1 cellular context compared by ENCODE assay signal in the genomic region with DNA sequence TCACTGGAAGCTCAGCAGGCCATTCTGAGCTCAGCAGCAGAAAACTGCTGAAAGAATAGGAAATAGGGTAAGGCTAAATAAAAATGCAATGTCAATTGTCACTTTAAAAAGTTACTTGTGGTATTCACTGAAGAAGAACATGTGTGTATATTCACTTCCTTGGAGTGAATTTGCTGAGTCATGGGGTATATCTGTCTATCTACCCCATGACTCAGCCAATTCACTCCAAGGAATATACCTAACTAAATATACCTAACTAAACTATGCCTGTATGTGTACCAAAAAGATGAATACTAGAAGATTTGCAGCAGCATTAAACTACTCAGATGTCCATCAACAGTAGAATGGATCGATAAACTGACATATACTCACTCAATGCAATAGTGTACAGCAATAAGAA.
A peak's percentile ranks its signal among the peaks of the same experiment; 100 is the strongest.
TF ChIP-seq lines count a peak whose summit lies in the region.

No MANE protein-coding gene starts in this region.

TF ChIP-seq in K562, 482 proteins besides CTCF, POLR2A, EP300 and RAD21 (continued from another document and continues in another):
- TF ChIP-seq, protein P1, sequence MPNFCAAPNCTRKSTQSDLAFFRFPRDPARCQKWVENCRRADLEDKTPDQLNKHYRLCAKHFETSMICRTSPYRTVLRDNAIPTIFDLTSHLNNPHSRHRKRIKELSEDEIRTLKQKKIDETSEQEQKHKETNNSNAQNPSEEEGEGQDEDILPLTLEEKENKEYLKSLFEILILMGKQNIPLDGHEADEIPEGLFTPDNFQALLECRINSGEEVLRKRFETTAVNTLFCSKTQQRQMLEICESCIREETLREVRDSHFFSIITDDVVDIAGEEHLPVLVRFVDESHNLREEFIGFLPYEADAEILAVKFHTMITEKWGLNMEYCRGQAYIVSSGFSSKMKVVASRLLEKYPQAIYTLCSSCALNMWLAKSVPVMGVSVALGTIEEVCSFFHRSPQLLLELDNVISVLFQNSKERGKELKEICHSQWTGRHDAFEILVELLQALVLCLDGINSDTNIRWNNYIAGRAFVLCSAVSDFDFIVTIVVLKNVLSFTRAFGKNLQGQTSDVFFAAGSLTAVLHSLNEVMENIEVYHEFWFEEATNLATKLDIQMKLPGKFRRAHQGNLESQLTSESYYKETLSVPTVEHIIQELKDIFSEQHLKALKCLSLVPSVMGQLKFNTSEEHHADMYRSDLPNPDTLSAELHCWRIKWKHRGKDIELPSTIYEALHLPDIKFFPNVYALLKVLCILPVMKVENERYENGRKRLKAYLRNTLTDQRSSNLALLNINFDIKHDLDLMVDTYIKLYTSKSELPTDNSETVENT (CRISPR knock-in tag; IDR thresholded peaks at IDR 0.05), result no peak
- no peak for TF ChIP-seq ERF (CRISPR knock-in tag; IDR thresholded peaks at IDR 0.05)
- no peak for TF ChIP-seq NRF1 (conservative IDR thresholded peaks at IDR 0.05 in 1 of 2, IDR thresholded peaks at IDR 0.05 in 1 of 2)
- TF ChIP-seq PHB2 (IDR thresholded peaks at IDR 0.05; ENCODE audit: low read depth), result no peak
- no peak for TF ChIP-seq RAD51 (IDR thresholded peaks at IDR 0.05; ENCODE audit: borderline replicate concordance, low read depth)
- no peak for TF ChIP-seq ATF4 (CRISPR knock-in tag; IDR thresholded peaks at IDR 0.05)
- TF ChIP-seq, protein P2, sequence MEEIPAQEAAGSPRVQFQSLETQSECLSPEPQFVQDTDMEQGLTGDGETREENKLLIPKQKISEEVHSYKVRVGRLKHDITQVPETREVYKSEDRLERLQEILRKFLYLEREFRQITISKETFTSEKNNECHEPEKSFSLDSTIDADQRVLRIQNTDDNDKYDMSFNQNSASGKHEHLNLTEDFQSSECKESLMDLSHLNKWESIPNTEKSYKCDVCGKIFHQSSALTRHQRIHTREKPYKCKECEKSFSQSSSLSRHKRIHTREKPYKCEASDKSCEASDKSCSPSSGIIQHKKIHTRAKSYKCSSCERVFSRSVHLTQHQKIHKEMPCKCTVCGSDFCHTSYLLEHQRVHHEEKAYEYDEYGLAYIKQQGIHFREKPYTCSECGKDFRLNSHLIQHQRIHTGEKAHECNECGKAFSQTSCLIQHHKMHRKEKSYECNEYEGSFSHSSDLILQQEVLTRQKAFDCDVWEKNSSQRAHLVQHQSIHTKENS (CRISPR knock-in tag; IDR thresholded peaks at IDR 0.05), result no peak
- no peak for TF ChIP-seq MYBL2 (IDR thresholded peaks at IDR 0.05; ENCODE audit: low read depth)
- no peak for TF ChIP-seq MYBL2 (CRISPR knock-in tag; IDR thresholded peaks at IDR 0.05; ENCODE audit: borderline replicate concordance)
- peak; percentile 94 for TF ChIP-seq MAFF (IDR thresholded peaks at IDR 0.05; ENCODE audit: low read length)
- TF ChIP-seq ZC3H8 (IDR thresholded peaks at IDR 0.05), result no peak
- TF ChIP-seq XRCC5 (IDR thresholded peaks at IDR 0.05; ENCODE audit: low read depth, low read length), result no peak
- no peak for TF ChIP-seq ZNF274 (IDR thresholded peaks at IDR 0.05; ENCODE audit: borderline replicate concordance, low read depth, low read length)
- TF ChIP-seq FOSL1 (tag; conservative IDR thresholded peaks at IDR 0.05), result 0 out of 2 replicates have a peak, but pooled peaks have one; percentile 17
- TF ChIP-seq PATZ1 (CRISPR knock-in tag; IDR thresholded peaks at IDR 0.05; ENCODE audit: borderline replicate concordance), result no peak
- no peak for TF ChIP-seq FOXK2 (conservative IDR thresholded peaks at IDR 0.05 in 1 of 2, IDR thresholded peaks at IDR 0.05 in 1 of 2; ENCODE audit: low read depth in 2 of 2)
- TF ChIP-seq CHCHD3 (CRISPR knock-in tag; IDR thresholded peaks at IDR 0.05), result no peak
- TF ChIP-seq, protein P3, sequence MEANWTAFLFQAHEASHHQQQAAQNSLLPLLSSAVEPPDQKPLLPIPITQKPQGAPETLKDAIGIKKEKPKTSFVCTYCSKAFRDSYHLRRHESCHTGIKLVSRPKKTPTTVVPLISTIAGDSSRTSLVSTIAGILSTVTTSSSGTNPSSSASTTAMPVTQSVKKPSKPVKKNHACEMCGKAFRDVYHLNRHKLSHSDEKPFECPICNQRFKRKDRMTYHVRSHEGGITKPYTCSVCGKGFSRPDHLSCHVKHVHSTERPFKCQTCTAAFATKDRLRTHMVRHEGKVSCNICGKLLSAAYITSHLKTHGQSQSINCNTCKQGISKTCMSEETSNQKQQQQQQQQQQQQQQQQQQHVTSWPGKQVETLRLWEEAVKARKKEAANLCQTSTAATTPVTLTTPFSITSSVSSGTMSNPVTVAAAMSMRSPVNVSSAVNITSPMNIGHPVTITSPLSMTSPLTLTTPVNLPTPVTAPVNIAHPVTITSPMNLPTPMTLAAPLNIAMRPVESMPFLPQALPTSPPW (CRISPR knock-in tag; IDR thresholded peaks at IDR 0.05), result no peak
- no peak for TF ChIP-seq ZNF134 (CRISPR knock-in tag; conservative IDR thresholded peaks at IDR 0.05)
- no peak for TF ChIP-seq NR0B1 (IDR thresholded peaks at IDR 0.05; ENCODE audit: partially characterized antibody)
- no peak for TF ChIP-seq ELF2 (CRISPR knock-in tag; IDR thresholded peaks at IDR 0.05)
- TF ChIP-seq ZFPM2 (CRISPR knock-in tag; IDR thresholded peaks at IDR 0.05), result no peak
- TF ChIP-seq CREBBP (IDR thresholded peaks at IDR 0.05; ENCODE audit: low read depth, low read length), result no peak
- no peak for TF ChIP-seq ZNF197 (CRISPR knock-in tag; IDR thresholded peaks at IDR 0.05; ENCODE audit: low read depth)
- TF ChIP-seq RFX7 (CRISPR knock-in tag; IDR thresholded peaks at IDR 0.05), result no peak
- TF ChIP-seq, protein P4, sequence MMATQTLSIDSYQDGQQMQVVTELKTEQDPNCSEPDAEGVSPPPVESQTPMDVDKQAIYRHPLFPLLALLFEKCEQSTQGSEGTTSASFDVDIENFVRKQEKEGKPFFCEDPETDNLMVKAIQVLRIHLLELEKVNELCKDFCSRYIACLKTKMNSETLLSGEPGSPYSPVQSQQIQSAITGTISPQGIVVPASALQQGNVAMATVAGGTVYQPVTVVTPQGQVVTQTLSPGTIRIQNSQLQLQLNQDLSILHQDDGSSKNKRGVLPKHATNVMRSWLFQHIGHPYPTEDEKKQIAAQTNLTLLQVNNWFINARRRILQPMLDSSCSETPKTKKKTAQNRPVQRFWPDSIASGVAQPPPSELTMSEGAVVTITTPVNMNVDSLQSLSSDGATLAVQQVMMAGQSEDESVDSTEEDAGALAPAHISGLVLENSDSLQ (IDR thresholded peaks at IDR 0.05), result 0 out of 2 replicates have a peak, but pooled peaks have one; percentile 10
- TF ChIP-seq TCFL5 (CRISPR knock-in tag; conservative IDR thresholded peaks at IDR 0.05), result no peak
- TF ChIP-seq KDM1A (IDR thresholded peaks at IDR 0.05), result peak in 1 of 2 experiments; percentile 58; a peak in 2 of 4 replicates
- no peak for TF ChIP-seq MED1 (CRISPR knock-in tag; IDR thresholded peaks at IDR 0.05; ENCODE audit: borderline replicate concordance)
- TF ChIP-seq ZBTB11 (CRISPR knock-in tag; IDR thresholded peaks at IDR 0.05), result no peak
- TF ChIP-seq ETS2 (tag; IDR thresholded peaks at IDR 0.05; ENCODE audit: borderline replicate concordance, poor library complexity, severe bottlenecking), result no peak
- TF ChIP-seq ZNF586 (CRISPR knock-in tag; conservative IDR thresholded peaks at IDR 0.05), result no peak
- TF ChIP-seq, protein P5, sequence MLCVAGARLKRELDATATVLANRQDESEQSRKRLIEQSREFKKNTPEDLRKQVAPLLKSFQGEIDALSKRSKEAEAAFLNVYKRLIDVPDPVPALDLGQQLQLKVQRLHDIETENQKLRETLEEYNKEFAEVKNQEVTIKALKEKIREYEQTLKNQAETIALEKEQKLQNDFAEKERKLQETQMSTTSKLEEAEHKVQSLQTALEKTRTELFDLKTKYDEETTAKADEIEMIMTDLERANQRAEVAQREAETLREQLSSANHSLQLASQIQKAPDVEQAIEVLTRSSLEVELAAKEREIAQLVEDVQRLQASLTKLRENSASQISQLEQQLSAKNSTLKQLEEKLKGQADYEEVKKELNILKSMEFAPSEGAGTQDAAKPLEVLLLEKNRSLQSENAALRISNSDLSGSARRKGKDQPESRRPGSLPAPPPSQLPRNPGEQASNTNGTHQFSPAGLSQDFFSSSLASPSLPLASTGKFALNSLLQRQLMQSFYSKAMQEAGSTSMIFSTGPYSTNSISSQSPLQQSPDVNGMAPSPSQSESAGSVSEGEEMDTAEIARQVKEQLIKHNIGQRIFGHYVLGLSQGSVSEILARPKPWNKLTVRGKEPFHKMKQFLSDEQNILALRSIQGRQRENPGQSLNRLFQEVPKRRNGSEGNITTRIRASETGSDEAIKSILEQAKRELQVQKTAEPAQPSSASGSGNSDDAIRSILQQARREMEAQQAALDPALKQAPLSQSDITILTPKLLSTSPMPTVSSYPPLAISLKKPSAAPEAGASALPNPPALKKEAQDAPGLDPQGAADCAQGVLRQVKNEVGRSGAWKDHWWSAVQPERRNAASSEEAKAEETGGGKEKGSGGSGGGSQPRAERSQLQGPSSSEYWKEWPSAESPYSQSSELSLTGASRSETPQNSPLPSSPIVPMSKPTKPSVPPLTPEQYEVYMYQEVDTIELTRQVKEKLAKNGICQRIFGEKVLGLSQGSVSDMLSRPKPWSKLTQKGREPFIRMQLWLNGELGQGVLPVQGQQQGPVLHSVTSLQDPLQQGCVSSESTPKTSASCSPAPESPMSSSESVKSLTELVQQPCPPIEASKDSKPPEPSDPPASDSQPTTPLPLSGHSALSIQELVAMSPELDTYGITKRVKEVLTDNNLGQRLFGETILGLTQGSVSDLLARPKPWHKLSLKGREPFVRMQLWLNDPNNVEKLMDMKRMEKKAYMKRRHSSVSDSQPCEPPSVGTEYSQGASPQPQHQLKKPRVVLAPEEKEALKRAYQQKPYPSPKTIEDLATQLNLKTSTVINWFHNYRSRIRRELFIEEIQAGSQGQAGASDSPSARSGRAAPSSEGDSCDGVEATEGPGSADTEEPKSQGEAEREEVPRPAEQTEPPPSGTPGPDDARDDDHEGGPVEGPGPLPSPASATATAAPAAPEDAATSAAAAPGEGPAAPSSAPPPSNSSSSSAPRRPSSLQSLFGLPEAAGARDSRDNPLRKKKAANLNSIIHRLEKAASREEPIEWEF (CRISPR knock-in tag; IDR thresholded peaks at IDR 0.05), result no peak
- TF ChIP-seq HINFP (tag; conservative IDR thresholded peaks at IDR 0.05; ENCODE audit: low read depth), result no peak
- TF ChIP-seq ZNF263 (CRISPR knock-in tag; IDR thresholded peaks at IDR 0.05; ENCODE audit: borderline replicate concordance), result no peak
- no peak for TF ChIP-seq ZNF212 (CRISPR knock-in tag; IDR thresholded peaks at IDR 0.05)
- TF ChIP-seq NUFIP1 (IDR thresholded peaks at IDR 0.05; ENCODE audit: partially characterized antibody), result no peak
- 0 out of 2 replicates have a peak, but pooled peaks have one; percentile 14 for TF ChIP-seq ARID1B (IDR thresholded peaks at IDR 0.05)
